ENCODE assay signal across 8 cellular contexts in genomic region chr14:99729991-99730875, GRCh38. TPM values are rescaled to one million over a fixed set of nuclear protein-coding genes. Genes with fewer than 3 reads are reported as not detected.
A peak's percentile ranks its signal among the peaks of the same experiment; 100 is the strongest.
DNase-seq lines count a peak whose midpoint lies in the region; ATAC-seq and TF ChIP-seq lines count a peak whose summit lies in the region.

No MANE protein-coding gene starts in this region.

- CTCF ChIA-PET in OCI-LY7 (lab: Charles Lee; ENCODE audit: unreplicated experiment): interaction anchor here (0.5 to 1.0 kb wide), 2 partner anchors 46 to 151 kb away, joined by 3 to 8 read pairs; no protein-coding TSS in a partner anchor

- H3K4me3 ChIP-seq in OCI-LY7 (ENCODE audit: low read depth, low read length, poor library complexity, severe bottlenecking): no peak overlapping the region
- peak overlapping the region; percentile 36 to 73 for H3K4me3 ChIP-seq in gastroesophageal sphincter
- H3K4me3 ChIP-seq in osteoblast (ENCODE audit: insufficient read depth, low read length): peak overlapping the region; percentile 76
- H3K4me3 ChIP-seq in thymus (ENCODE audit: low read length): peak overlapping the region; percentile 37

- TF ChIP-seq CTCF in GM12873 (IDR thresholded peaks at IDR 0.05; ENCODE audit: insufficient read depth, low read depth, low read length, missing control alignments): peak; percentile 89
- TF ChIP-seq CTCF in OCI-LY7 (conservative IDR thresholded peaks at IDR 0.05; ENCODE audit: low read length): peak; percentile 84
- peak in 3 of 4 experiments; percentile 97 to 98 (median 98) for TF ChIP-seq CTCF in gastroesophageal sphincter (IDR thresholded peaks at IDR 0.05)
- TF ChIP-seq CTCF in osteoblast (IDR thresholded peaks at IDR 0.05; ENCODE audit: extremely low read depth, low read depth, low read length): peak; percentile 69

- no peaks in the 10 kb centered on the region for H3K79me2 ChIP-seq in OCI-LY7 (ENCODE audit: insufficient read depth, low read depth, low read length)
- H3K79me2 ChIP-seq in osteoblast (ENCODE audit: insufficient read depth, low read length): no peaks in the 10 kb centered on the region

- DNase-seq in OCI-LY7 (ENCODE audit: low spot score) (peak; percentile 54), osteoblast (ENCODE audit: insufficient read length, low spot score, missing footprints) (peak; percentile 99)
- DNase-seq in activated T-helper 9 cell treated with anti-CD3 and anti-CD28 coated beads, Interleukin-2, amount 50 U/mL, for 16 hours (ENCODE audit: low read depth): peak; percentile 47

- H3K36me3 ChIP-seq in OCI-LY7 (ENCODE audit: insufficient read depth, low read length): no peaks in the 10 kb centered on the region
- no peaks in the 10 kb centered on the region for H3K36me3 ChIP-seq in gastroesophageal sphincter
- no peaks in the 10 kb centered on the region for H3K36me3 ChIP-seq in osteoblast (ENCODE audit: insufficient read depth, low read length)
- no peaks in the 10 kb centered on the region for H3K36me3 ChIP-seq in thymus (ENCODE audit: control insufficient read depth, insufficient read depth)

- no TSS peak for BruUV-seq in OCI-LY7 (replicated peaks; lab: Mats Ljungman, UMichigan)

- H3K27me3 ChIP-seq in gastroesophageal sphincter (no peaks in the 10 kb centered on the region), osteoblast (ENCODE audit: insufficient read depth, low read length) (no peaks in the 10 kb centered on the region), thymus (ENCODE audit: control insufficient read depth, insufficient read depth) (peaks cover 15% of the 10 kb centered on the region)

- intact Hi-C loops in OCI-LY7 (cut with micrococcal nuclease; ENCODE audit: unreplicated experiment): loop anchor here (1.0 to 5.0 kb wide), 2 partner anchors 155 to 213 kb away; no protein-coding TSS in a partner anchor

- H2AFZ ChIP-seq in OCI-LY7 (ENCODE audit: low read length) (no peak overlapping the region), osteoblast (ENCODE audit: low read length) (peak overlapping the region; percentile 68)

- POLR2A ChIA-PET in OCI-LY7 (lab: Charles Lee): no interaction called here

- H3K9me3 ChIP-seq in OCI-LY7 (ENCODE audit: low read length) (no peaks in the 10 kb centered on the region), gastroesophageal sphincter (no peaks in the 10 kb centered on the region), osteoblast (ENCODE audit: low read depth, low read length) (no peaks in the 10 kb centered on the region), thymus (ENCODE audit: control insufficient read depth) (no peaks in the 10 kb centered on the region)

- TF ChIP-seq EP300 in gastroesophageal sphincter (IDR thresholded peaks at IDR 0.05): no peak

- 34% methylated on average over 8 of the region's 75 CpGs; no CpG with 5 or more reads in 1 of the 2 donors for WGBS in gastroesophageal sphincter (ENCODE audit: low coverage in 1 of 2), 2 donors
- 9% methylated on average over 75 of the region's 75 CpGs for WGBS in thymus

- no peak overlapping the region for H3K27ac ChIP-seq in OCI-LY7 (ENCODE audit: low read depth, low read length, poor library complexity, severe bottlenecking)
- peak overlapping the region in 3 of 4 donors; percentile 53 to 74 (median 68) for H3K27ac ChIP-seq in gastroesophageal sphincter
- H3K27ac ChIP-seq in osteoblast (ENCODE audit: low read depth, low read length): no peak overlapping the region
- H3K27ac ChIP-seq in thymus (ENCODE audit: low read depth): no peak overlapping the region

- no peaks in the 10 kb centered on the region for H3K4me1 ChIP-seq in OCI-LY7 (ENCODE audit: insufficient read depth, low read length, poor library complexity, severe bottlenecking)
- peaks cover 0 to 55% (median 22%) of the 10 kb centered on the region in 3 donors for H3K4me1 ChIP-seq in gastroesophageal sphincter
- no peaks in the 10 kb centered on the region for H3K4me1 ChIP-seq in osteoblast (ENCODE audit: insufficient read depth, low read length)
- no peaks in the 10 kb centered on the region for H3K4me1 ChIP-seq in thymus (ENCODE audit: control insufficient read depth, insufficient read depth, low read length)

- ATAC-seq in HG03097 (IDR thresholded peaks at IDR 0.05; ENCODE audit: low FRiP score, unreplicated experiment) (peak; percentile 69), gastroesophageal sphincter (peak; percentile 56), GM18870 (IDR thresholded peaks at IDR 0.05; ENCODE audit: unreplicated experiment) (no peak)

- TF ChIP-seq POLR2A in gastroesophageal sphincter (IDR thresholded peaks at IDR 0.05): peak in 1 of 2 donors; percentile 11

- H4K20me1 ChIP-seq in OCI-LY7 (ENCODE audit: insufficient read depth, low read length) (no peaks in the 10 kb centered on the region), osteoblast (ENCODE audit: insufficient read depth, low read length) (no peaks in the 10 kb centered on the region)

- H3K9me2 ChIP-seq in OCI-LY7 (ENCODE audit: insufficient read depth, low read length): no peaks in the 10 kb centered on the region

- H3K4me2 ChIP-seq in OCI-LY7 (ENCODE audit: low read length) (peak overlapping the region; percentile 38; the same call in 1 of the 2 replicates), osteoblast (ENCODE audit: insufficient read depth, low read length) (peak overlapping the region; percentile 76)

RNA-seq across cellular contexts. Expression of gene CYP46A1, which starts 46.1 kb away (rescaled TPM):
- total RNA-seq in OCI-LY7 (2014; rRNA removed; shearing (Covaris generic)): 2.0 and 4.1 TPM in 2 replicates
- 10.8 and 11.0 TPM in 2 replicates for total RNA-seq in OCI-LY7 (2022)
- total RNA-seq in gastroesophageal sphincter: 1 to 10 TPM in 1 of 4 donors, under 1 TPM in 2, not detected in 1; 0.78 to 1.4 (median 0.94) TPM
- total RNA-seq in osteoblast: 0.36 and 0.59 TPM in 2 replicates
- 0.62 TPM for polyA plus RNA-seq in thymus

Comparison
In these comparisons a context has a peak if more than half of its experiments do, and no peak if none do; other contexts are left out.
1. DNase-seq: peak in every context shown above with its lines; median percentile 99 in osteoblast; 54 in OCI-LY7; 47 in activated T-helper 9 cell treated with anti-CD3 and anti-CD28 coated beads, Interleukin-2, amount 50 U/mL, for 16 hours.
2. H3K27ac ChIP-seq: peak in gastroesophageal sphincter (3 of 4); none in OCI-LY7 (single experiment), osteoblast (single experiment) and thymus (single experiment).
3. Peak in every context shown above with its lines, with median percentiles within 50 percentile points of each other: CTCF ChIP-seq.